Comparison of ENCODE assay signal across 8 cellular contexts in genomic region chr9:41237110-41237749, GRCh38. TPM values are rescaled to one million over a fixed set of nuclear protein-coding genes. Genes with fewer than 3 reads are reported as not detected.
DNase-seq lines count a peak whose midpoint lies in the region; ATAC-seq and TF ChIP-seq lines count a peak whose summit lies in the region.
"Not testable (repeated sequence)": the region's sequence is repeated elsewhere in the genome, so short reads cannot be mapped to it uniquely, and the experiment has no call there.

No MANE protein-coding gene starts in this region.

- H3K4me3 Mint-ChIP-seq in CD4-positive, CD25-positive, alpha-beta regulatory T cell; endodermal cell; stimulated activated naive CD8-positive, alpha-beta T cell treated with anti-CD3 and anti-CD28 coated beads, Interleukin-15, amount 100 ng/mL, for 72 hours: not testable (repeated sequence)
- peak overlapping the region in 1 of 2 experiments; percentile 29; a peak in 1 of 5 replicates for H3K4me3 Mint-ChIP-seq in H9

- not testable (repeated sequence) for H2AFZ ChIP-seq in H9 (ENCODE audit: low read length)
- peak overlapping the region; percentile 68 for H2AFZ ChIP-seq in neuronal stem cell (ENCODE audit: low read length)

- not testable (repeated sequence) for H3K14ac ChIP-seq in H9 (ENCODE audit: insufficient read depth, low read length); neuronal stem cell (ENCODE audit: low read length)

- H3K36me3 ChIP-seq in CD4-positive, CD25-positive, alpha-beta regulatory T cell (ENCODE audit: control insufficient read depth, insufficient read depth, low read length); WERI-Rb-1; endodermal cell (ENCODE audit: control insufficient read depth, insufficient read depth, low read length); neuronal stem cell (replicated peaks in 1 of 2; ENCODE audit: control insufficient read depth in 2 of 2, insufficient read depth in 2 of 2, low read length in 2 of 2): not testable (repeated sequence)

- TF ChIP-seq CTCF in H9 (conservative IDR thresholded peaks at IDR 0.05); WERI-Rb-1 (IDR thresholded peaks at IDR 0.05; ENCODE audit: low read depth, low read length); endodermal cell (conservative IDR thresholded peaks at IDR 0.05): not testable (repeated sequence)

- H3K23me2 ChIP-seq in H9 (ENCODE audit: insufficient read length, low read depth, low read length, poor library complexity, severe bottlenecking) = not testable (repeated sequence)

- peak in 2 of 3 donors; percentile 13 to 26 for DNase-seq in CD4-positive, CD25-positive, alpha-beta regulatory T cell
- DNase-seq in H9 (peak; percentile 35), WERI-Rb-1 (peak; percentile 51), endodermal cell (peak; percentile 61), iPS-NIHi7 (ENCODE audit: extremely low spot score) (peak; percentile 7)
- peak; percentile 69 for DNase-seq in activated effector memory CD4-positive, alpha-beta T cell treated with anti-CD3 and anti-CD28 coated beads, Interleukin-2, amount 50 U/mL, for 16 hours
- not testable (repeated sequence) for DNase-seq in neuronal stem cell (ENCODE audit: low spot score)
- peak; percentile 46 to 47 for DNase-seq in stimulated activated naive CD8-positive, alpha-beta T cell treated with anti-CD3 and anti-CD28 coated beads, Interleukin-15, amount 100 ng/mL, for 72 hours

- H2BK15ac ChIP-seq in H9 (ENCODE audit: low read depth, low read length); neuronal stem cell (ENCODE audit: low read length): not testable (repeated sequence)

- not testable (repeated sequence) for H3K27ac Mint-ChIP-seq in CD4-positive, CD25-positive, alpha-beta regulatory T cell; H9; endodermal cell; stimulated activated naive CD8-positive, alpha-beta T cell treated with anti-CD3 and anti-CD28 coated beads, Interleukin-15, amount 100 ng/mL, for 72 hours

- not testable (repeated sequence) for H4K8ac ChIP-seq in H9 (replicated peaks; ENCODE audit: insufficient read length, low read depth, low read length); neuronal stem cell (ENCODE audit: low read depth, low read length)

- H4K5ac ChIP-seq in H9 (ENCODE audit: insufficient read length, low read depth, low read length) = not testable (repeated sequence)

- not testable (repeated sequence) for H3K4me1 Mint-ChIP-seq in CD4-positive, CD25-positive, alpha-beta regulatory T cell; H9; endodermal cell; stimulated activated naive CD8-positive, alpha-beta T cell treated with anti-CD3 and anti-CD28 coated beads, Interleukin-15, amount 100 ng/mL, for 72 hours

- not testable (repeated sequence) for H3K9me3 ChIP-seq in CD4-positive, CD25-positive, alpha-beta regulatory T cell (ENCODE audit: control insufficient read depth in 2 of 2, low read length in 2 of 2); H9 (ENCODE audit: control insufficient read depth, low read depth, low read length); WERI-Rb-1 (ENCODE audit: severe bottlenecking); neuronal stem cell (replicated peaks in 1 of 2; ENCODE audit: control insufficient read depth in 2 of 2, insufficient read depth in 1 of 2, low read depth in 1 of 2, low read length in 2 of 2)
- peaks cover 26% of the 10 kb centered on the region for H3K9me3 ChIP-seq in endodermal cell (ENCODE audit: control insufficient read depth, low read length)

- H3K23ac ChIP-seq in H9 (ENCODE audit: insufficient read length, low read depth, low read length); neuronal stem cell (ENCODE audit: low read depth, low read length, poor library complexity): not testable (repeated sequence)

- not testable (repeated sequence) for H2BK5ac ChIP-seq in H9 (ENCODE audit: insufficient read length, low read length); neuronal stem cell (ENCODE audit: low read length)

- H3K79me2 ChIP-seq in H9 (ENCODE audit: insufficient read depth, low read length) = not testable (repeated sequence)

- H3K9me3 Mint-ChIP-seq in CD4-positive, CD25-positive, alpha-beta regulatory T cell = peaks cover 0 to 27% (median 10%) of the 10 kb centered on the region in 7 donors
- H3K9me3 Mint-ChIP-seq in H9 = peaks cover 61 to 63% of the 10 kb centered on the region in 2 experiments
- H3K9me3 Mint-ChIP-seq in endodermal cell = peaks cover 56% of the 10 kb centered on the region
- peaks cover 11 to 33% of the 10 kb centered on the region in 2 donors for H3K9me3 Mint-ChIP-seq in stimulated activated naive CD8-positive, alpha-beta T cell treated with anti-CD3 and anti-CD28 coated beads, Interleukin-15, amount 100 ng/mL, for 72 hours

- not testable (repeated sequence) for ATAC-seq in CD4-positive, CD25-positive, alpha-beta regulatory T cell (ENCODE audit: low read depth in 2 of 2); stimulated activated naive CD8-positive, alpha-beta T cell treated with anti-CD3 and anti-CD28 coated beads, Interleukin-15, amount 100 ng/mL, for 72 hours

- not testable (repeated sequence) for H3K27ac ChIP-seq in CD4-positive, CD25-positive, alpha-beta regulatory T cell (ENCODE audit: insufficient read depth, low read length, poor library complexity, severe bottlenecking); H9 (ENCODE audit: insufficient read length, low read depth, low read length); WERI-Rb-1; endodermal cell (ENCODE audit: low read depth, low read length); neuronal stem cell (replicated peaks; ENCODE audit: low read length)

- H3K4ac ChIP-seq in H9 (ENCODE audit: low read depth, low read length); neuronal stem cell (ENCODE audit: low read length): not testable (repeated sequence)

- not testable (repeated sequence) for H2AK5ac ChIP-seq in H9 (ENCODE audit: insufficient read length, low read length); neuronal stem cell (ENCODE audit: low read depth, low read length)

- no CpG with 5 or more reads among the region's 51 CpGs for WGBS in H9 (ENCODE audit: extremely low coverage, insufficient read length, low lambda C conversion rate)
- WGBS in endodermal cell (ENCODE audit: insufficient coverage in 1 of 2, insufficient read length in 1 of 2), 2 experiments = 75 to 81% methylated on average over 6 to 41 of the region's 51 CpGs
- WGBS in neuronal stem cell (ENCODE audit: extremely low coverage in 2 of 2, insufficient read length in 2 of 2, insufficient replicate concordance in 1 of 2), 2 donors = no CpG with 5 or more reads among the region's 51 CpGs

- H3T11ph ChIP-seq in H9 (ENCODE audit: low read length) = not testable (repeated sequence)

- H2BK120ac ChIP-seq in H9 (ENCODE audit: low read depth, low read length, poor library complexity, severe bottlenecking); neuronal stem cell (ENCODE audit: low read depth, low read length): not testable (repeated sequence)

- H3K27me3 ChIP-seq in CD4-positive, CD25-positive, alpha-beta regulatory T cell (ENCODE audit: control insufficient read depth, insufficient read depth, low read length); H9 (ENCODE audit: insufficient read depth, low read length); WERI-Rb-1 (ENCODE audit: insufficient read depth, low read depth, severe bottlenecking); neuronal stem cell (ENCODE audit: control insufficient read depth in 3 of 3, insufficient read depth in 3 of 3, low read depth in 1 of 3, low read length in 3 of 3): not testable (repeated sequence)
- H3K27me3 ChIP-seq in endodermal cell (ENCODE audit: control insufficient read depth, insufficient read depth, low read length, poor library complexity, severe bottlenecking) = peaks cover 12% of the 10 kb centered on the region

- H3K9ac ChIP-seq in H9 (ENCODE audit: extremely low read depth, insufficient read length, low read length); endodermal cell (ENCODE audit: extremely low read depth, low read length, poor library complexity, severe bottlenecking): not testable (repeated sequence)
- H3K9ac ChIP-seq in neuronal stem cell (ENCODE audit: low read depth, low read length, poor library complexity) = peak overlapping the region; percentile 44

- not testable (repeated sequence) for H3K36me3 Mint-ChIP-seq in CD4-positive, CD25-positive, alpha-beta regulatory T cell; endodermal cell (ENCODE audit: low read depth)
- H3K36me3 Mint-ChIP-seq in H9 (ENCODE audit: insufficient read depth in 1 of 3, low read depth in 3 of 3) = peaks cover 11 to 15% (median 15%) of the 10 kb centered on the region in 3 experiments; a peak in 6 of 7 replicates

- not testable (repeated sequence) for H2BK20ac ChIP-seq in H9 (ENCODE audit: low read depth, low read length, poor library complexity, severe bottlenecking)

- not testable (repeated sequence) for H4K91ac ChIP-seq in H9 (ENCODE audit: insufficient read length, low read depth, low read length); neuronal stem cell (ENCODE audit: low read depth, low read length, poor library complexity)

- H2BK12ac ChIP-seq in H9 (ENCODE audit: insufficient read length, low read depth, low read length); neuronal stem cell (ENCODE audit: low read length): not testable (repeated sequence)

- not testable (repeated sequence) for H3K56ac ChIP-seq in H9 (ENCODE audit: insufficient read length, low read depth, low read length)

- not testable (repeated sequence) for H4K20me1 ChIP-seq in H9 (ENCODE audit: control insufficient read depth, insufficient read depth, insufficient read length)

- not testable (repeated sequence) for H3K4me2 ChIP-seq in H9 (ENCODE audit: insufficient read depth, insufficient read length, low read length); neuronal stem cell (ENCODE audit: insufficient read depth, low read length, poor library complexity, severe bottlenecking)

- not testable (repeated sequence) for H3K18ac ChIP-seq in H9 (ENCODE audit: insufficient read length, low read depth, low read length); neuronal stem cell (ENCODE audit: low read length)

- H3K27me3 Mint-ChIP-seq in CD4-positive, CD25-positive, alpha-beta regulatory T cell; stimulated activated naive CD8-positive, alpha-beta T cell treated with anti-CD3 and anti-CD28 coated beads, Interleukin-15, amount 100 ng/mL, for 72 hours: not testable (repeated sequence)
- H3K27me3 Mint-ChIP-seq in H9 (ENCODE audit: low read depth) (peaks cover 24% of the 10 kb centered on the region), endodermal cell (ENCODE audit: insufficient read depth) (peaks cover 17% of the 10 kb centered on the region)

- H3K4me1 ChIP-seq in CD4-positive, CD25-positive, alpha-beta regulatory T cell (ENCODE audit: control insufficient read depth, insufficient read depth, low read length, poor library complexity, severe bottlenecking); H9 (ENCODE audit: insufficient read depth, low read length); endodermal cell (ENCODE audit: control insufficient read depth, insufficient read depth, low read length); neuronal stem cell (ENCODE audit: control insufficient read depth in 2 of 2, insufficient read depth in 1 of 2, low read depth in 1 of 2, low read length in 2 of 2): not testable (repeated sequence)

- not testable (repeated sequence) for H3K4me3 ChIP-seq in CD4-positive, CD25-positive, alpha-beta regulatory T cell (ENCODE audit: low read depth, low read length); endodermal cell (ENCODE audit: low read length)
- peak overlapping the region; percentile 13; the same call in 1 of the 2 replicates for H3K4me3 ChIP-seq in WERI-Rb-1 (ENCODE audit: low read depth, low read length)
- peak overlapping the region; percentile 39 to 59 for H3K4me3 ChIP-seq in neuronal stem cell (ENCODE audit: low read length in 2 of 2)

- not testable (repeated sequence) for H3K79me1 ChIP-seq in H9 (ENCODE audit: insufficient read depth, low read depth, low read length, poor library complexity, severe bottlenecking); neuronal stem cell (ENCODE audit: low read depth, low read length)

RNA-seq across cellular contexts. Expression of gene ZNG1F, which starts 48.1 kb away (rescaled TPM):
- total RNA-seq in CD4-positive, CD25-positive, alpha-beta regulatory T cell = 4.4 TPM
- 1 to 10 TPM in 3 of 4 donors, under 1 TPM in 1; 0.85 to 4.5 (median 2.6) TPM for polyA plus RNA-seq in CD4-positive, CD25-positive, alpha-beta regulatory T cell
- total RNA-seq in H9 (2021) = 13.4 and 14.5 TPM in 2 replicates
- 10 to 100 TPM; 11.5 to 15.4 TPM for total RNA-seq in endodermal cell
- polyA plus RNA-seq in endodermal cell (2013, experiment 1 of 2) = 11.5 TPM
- polyA plus RNA-seq in endodermal cell (2013, experiment 2 of 2) = 10.0 TPM
- 3.4 TPM for polyA plus RNA-seq in neuronal stem cell (2013, experiment 1 of 2)
- polyA plus RNA-seq in neuronal stem cell (2013, experiment 2 of 2) = 3.3 TPM
